In genomic region chr14:63308723-63309317, GRCh38 we compare ENCODE assay signal across 1 cellular context.
TF ChIP-seq lines count a peak whose summit lies in the region.

No MANE protein-coding gene starts in this region.

TF ChIP-seq in WTC11, 78 proteins besides CTCF, POLR2A, EP300 and RAD21 (continued from another document):
- TF ChIP-seq HMGXB4 (CRISPR knock-in tag; IDR thresholded peaks at IDR 0.05) (no peak), TEAD4 (CRISPR knock-in tag; IDR thresholded peaks at IDR 0.05) (no peak), ZBTB21 (CRISPR knock-in tag; IDR thresholded peaks at IDR 0.05; ENCODE audit: borderline replicate concordance) (no peak), SMAD3 (CRISPR knock-in tag; IDR thresholded peaks at IDR 0.05; ENCODE audit: borderline replicate concordance) (no peak)
TF ChIP-seq in WTC11: peak in this region for 0.
